In genomic region chr22:27961182-27961581, GRCh38 we compare ENCODE assay signal across 20 cellular contexts. TPM values are rescaled to one million over a fixed set of nuclear protein-coding genes. Genes with fewer than 3 reads are reported as not detected.
DNase-seq lines count a peak whose midpoint lies in the region; ATAC-seq, FAIRE-seq and TF ChIP-seq lines count a peak whose summit lies in the region.
"Had no signal": no experiment of that assay in that cellular context is flagged by ENCODE, and none has a peak within 500 bp of the region (broad histone marks: within the 10 kb centered on the region; RNA-seq: fewer than 3 reads in every experiment).

No MANE protein-coding gene starts in this region.

- peaks cover 5% of the 10 kb centered on the region for H3F3A ChIP-seq in smooth muscle cell (ENCODE audit: low read depth)

- no peak overlapping the region for H2BK12ac ChIP-seq in mesenchymal stem cell (ENCODE audit: low read length in 2 of 2)

- DNase-seq in HepG2 (ENCODE audit: low spot score) (no peak), SK-N-MC (ENCODE audit: low read depth, low spot score) (no peak), left lobe of liver (ENCODE audit: low spot score) (no peak), smooth muscle cell (lab: John Stamatoyannopoulos, UW; ENCODE audit: unreplicated experiment) (no peak), mesenchymal stem cell (no peak), NOMO-1 treated with dmso at 0.1 percent for 144 hours (lab: John Stamatoyannopoulos, UW; ENCODE audit: unreplicated experiment) (no peak)
- DNase-seq: C1 segment of cervical spinal cord; Calu3; CD4-positive, alpha-beta memory T cell; COR-L47; DMS153; DND-41; GM23248; H7; HCEC 1CT had no signal

- intact Hi-C loops in HepG2 (cut with micrococcal nuclease; ENCODE audit: unreplicated experiment), result no loop called here

- POLR2A ChIA-PET in HepG2 (lab: Yijun Ruan, JAX), result no interaction called here

- TF ChIP-seq RAD21 in liver (IDR thresholded peaks at IDR 0.05), result no peak
- TF ChIP-seq RAD21 in HepG2 (CRISPR knock-in tag; IDR thresholded peaks at IDR 0.05), result no peak

- no peaks in the 10 kb centered on the region for H3K36me3 ChIP-seq in liver (ENCODE audit: control insufficient read depth in 4 of 4, insufficient read depth in 3 of 4, low read depth in 1 of 4, low read length in 3 of 4)
- no peaks in the 10 kb centered on the region for H3K36me3 ChIP-seq in HepG2 (replicated peaks in 1 of 2; ENCODE audit: control insufficient read depth in 1 of 2, insufficient read depth in 2 of 2, low read length in 2 of 2)
- H3K36me3 ChIP-seq in SK-N-MC (ENCODE audit: insufficient read depth, low read length), result 0 out of 2 replicates have a peak, but pooled peaks cover 3% of the 10 kb centered on the region
- H3K36me3 ChIP-seq in smooth muscle cell (ENCODE audit: low read depth), result no peaks in the 10 kb centered on the region
- H3K36me3 ChIP-seq in mesenchymal stem cell (ENCODE audit: control insufficient read depth in 1 of 2, insufficient read depth in 2 of 2, low read depth in 1 of 2, low read length in 2 of 2), result no peaks in the 10 kb centered on the region

- no peaks in the 10 kb centered on the region for H3K79me2 ChIP-seq in HepG2 (ENCODE audit: insufficient read depth, low read length)
- no peaks in the 10 kb centered on the region for H3K79me2 ChIP-seq in smooth muscle cell (ENCODE audit: low read depth)

- H3K4me3 ChIP-seq in liver (ENCODE audit: low read depth in 1 of 3, low read length in 3 of 3) (no peak overlapping the region), HepG2 (replicated peaks in 1 of 3; ENCODE audit: insufficient read depth in 1 of 3, low read depth in 2 of 3, low read length in 3 of 3) (no peak overlapping the region), SK-N-MC (no peak overlapping the region), smooth muscle cell (no peak overlapping the region), mesenchymal stem cell (ENCODE audit: insufficient read depth in 1 of 2, low read depth in 1 of 2, low read length in 2 of 2) (no peak overlapping the region)
- H3K4me3 ChIP-seq: GM23248 had no signal

- no peak overlapping the region for H3K18ac ChIP-seq in mesenchymal stem cell (ENCODE audit: low read depth in 1 of 2, low read length in 2 of 2)

- H3K23ac ChIP-seq in mesenchymal stem cell (ENCODE audit: low read length in 2 of 2), result no peak overlapping the region

- WGBS in liver, result 27% methylated on average over 4 of the region's 4 CpGs
- WGBS in HepG2 (ENCODE audit: low lambda C conversion rate), result 82% methylated on average over 4 of the region's 4 CpGs
- 34% methylated on average over 4 of the region's 4 CpGs for WGBS in smooth muscle cell (ENCODE audit: low lambda C conversion rate)
- no CpG with 5 or more reads among the region's 4 CpGs for WGBS in mesenchymal stem cell

- H2BK15ac ChIP-seq in mesenchymal stem cell (ENCODE audit: low read depth, poor library complexity, severe bottlenecking), result no peak overlapping the region

- ATAC-seq in HepG2 (no peak), left lobe of liver (peak; percentile 17), HG02610 (IDR thresholded peaks at IDR 0.05; ENCODE audit: unreplicated experiment) (no peak)

- H4K8ac ChIP-seq in mesenchymal stem cell (ENCODE audit: low read length), result no peak overlapping the region

- TF ChIP-seq CTCF in liver (IDR thresholded peaks at IDR 0.05; ENCODE audit: low read depth, low read length, missing input control) (no peak), HepG2 (CRISPR knock-in tag; IDR thresholded peaks at IDR 0.05) (no peak), smooth muscle cell (IDR thresholded peaks at IDR 0.05; ENCODE audit: borderline replicate concordance, insufficient read depth, poor library complexity, severe bottlenecking) (no peak)

- TF ChIP-seq EP300 in HepG2 (IDR thresholded peaks at IDR 0.05; ENCODE audit: low read depth in 2 of 2, low read length in 2 of 2) (no peak), HepG2 (CRISPR knock-in tag; IDR thresholded peaks at IDR 0.05; ENCODE audit: borderline replicate concordance) (no peak)

- TF ChIP-seq POLR2A in HepG2 (IDR thresholded peaks at IDR 0.05; ENCODE audit: insufficient read depth in 1 of 2, low read depth in 2 of 2, low read length in 2 of 2), result no peak

- no peaks in the 10 kb centered on the region for H3K79me1 ChIP-seq in mesenchymal stem cell (replicated peaks; ENCODE audit: low read length, poor library complexity, severe bottlenecking)

- H3K4me1 ChIP-seq in liver (ENCODE audit: control insufficient read depth in 4 of 4, insufficient read depth in 4 of 4, low read length in 3 of 4), result peaks cover 4 to 48% (median 43%) of the 10 kb centered on the region in 4 donors
- H3K4me1 ChIP-seq in HepG2 (ENCODE audit: insufficient read depth, low read length), result peaks cover 26% of the 10 kb centered on the region
- peaks cover 14% of the 10 kb centered on the region for H3K4me1 ChIP-seq in smooth muscle cell (ENCODE audit: low read depth)
- H3K4me1 ChIP-seq in mesenchymal stem cell (ENCODE audit: control insufficient read depth, insufficient read depth, low read depth, low read length), result peaks cover 4% of the 10 kb centered on the region

- no peaks in the 10 kb centered on the region for H3K27me3 ChIP-seq in liver (ENCODE audit: control insufficient read depth in 4 of 4, insufficient read depth in 4 of 4, low read length in 3 of 4)
- no peaks in the 10 kb centered on the region for H3K27me3 ChIP-seq in HepG2 (ENCODE audit: control insufficient read depth in 1 of 2, insufficient read depth in 2 of 2, low read length in 2 of 2)
- no peaks in the 10 kb centered on the region for H3K27me3 ChIP-seq in smooth muscle cell (ENCODE audit: low read depth)
- no peaks in the 10 kb centered on the region for H3K27me3 ChIP-seq in mesenchymal stem cell (ENCODE audit: control insufficient read depth in 1 of 2, insufficient read depth in 1 of 2, low read length in 2 of 2)

- no peak overlapping the region for H2AK5ac ChIP-seq in mesenchymal stem cell (ENCODE audit: low read length, severe bottlenecking)

- no peak overlapping the region for H4K91ac ChIP-seq in mesenchymal stem cell (ENCODE audit: low read length)

- H3K4me2 ChIP-seq in HepG2 (ENCODE audit: low read depth, low read length) (no peak overlapping the region), smooth muscle cell (peak overlapping the region; percentile 71), mesenchymal stem cell (ENCODE audit: low read length, poor library complexity, severe bottlenecking) (no peak overlapping the region)

- no TSS peak for BruUV-seq in HepG2 (replicated peaks; lab: Mats Ljungman, UMichigan)

- CTCF ChIA-PET in HepG2 (lab: Yijun Ruan, JAX; ENCODE audit: low intra/inter-chr PET ratio, low total read pairs), result no interaction called here

- FAIRE-seq in HepG2 (lab: Jason Lieb, UNC), result no peak
- FAIRE-seq: G401.6, GM12892, H1 had no signal

- no peak overlapping the region for H2BK5ac ChIP-seq in mesenchymal stem cell (ENCODE audit: low read depth, low read length, poor library complexity, severe bottlenecking)

- H3K9ac ChIP-seq in liver (ENCODE audit: low read depth in 1 of 2, low read length in 2 of 2), result peak overlapping the region; percentile 35 to 85
- no peak overlapping the region for H3K9ac ChIP-seq in HepG2 (ENCODE audit: insufficient read depth, low read depth, low read length)
- H3K9ac ChIP-seq in SK-N-MC (ENCODE audit: insufficient read length), result no peak overlapping the region
- H3K9ac ChIP-seq in smooth muscle cell (ENCODE audit: low read depth), result no peak overlapping the region
- no peak overlapping the region for H3K9ac ChIP-seq in mesenchymal stem cell (ENCODE audit: low read length)
- H3K9ac ChIP-seq: GM23248 had no signal

- no peak overlapping the region for H3K14ac ChIP-seq in mesenchymal stem cell (ENCODE audit: low read length in 2 of 2)

- H3K27ac ChIP-seq in liver (ENCODE audit: low read depth in 1 of 2, low read length in 2 of 2), result peak overlapping the region; percentile 83 to 90
- no peak overlapping the region for H3K27ac ChIP-seq in HepG2 (ENCODE audit: extremely low read length, insufficient read depth, low read length)
- H3K27ac ChIP-seq in SK-N-MC, result peak overlapping the region; percentile 89; the same call in 1 of the 2 replicates
- no peak overlapping the region for H3K27ac ChIP-seq in smooth muscle cell (ENCODE audit: low read depth)
- no peak overlapping the region for H3K27ac ChIP-seq in mesenchymal stem cell (ENCODE audit: low read length, poor library complexity, severe bottlenecking)
- H3K27ac ChIP-seq: GM23248 had no signal

- in situ Hi-C loops in HepG2 (cut with HindIII; ENCODE audit: extremely low pct_ligation_motif_present, low pct_unique_long_range_greater_than_20kb), result no loop called here

- H2AFZ ChIP-seq in HepG2 (ENCODE audit: low read length) (no peak overlapping the region), smooth muscle cell (ENCODE audit: low read depth) (no peak overlapping the region), mesenchymal stem cell (ENCODE audit: low read depth, low read length) (no peak overlapping the region)

- H2BK120ac ChIP-seq in mesenchymal stem cell (ENCODE audit: low read depth, low read length), result no peak overlapping the region

- H3K9me3 ChIP-seq in liver (ENCODE audit: control insufficient read depth in 4 of 4, low read length in 3 of 4) (no peaks in the 10 kb centered on the region), HepG2 (ENCODE audit: low read length) (no peaks in the 10 kb centered on the region), SK-N-MC (ENCODE audit: low read depth, low read length) (peaks cover 4% of the 10 kb centered on the region; the same call in 1 of the 2 replicates), smooth muscle cell (replicated peaks; ENCODE audit: low read depth) (no peaks in the 10 kb centered on the region), mesenchymal stem cell (ENCODE audit: control insufficient read depth, low read length) (no peaks in the 10 kb centered on the region)

- H4K20me1 ChIP-seq in HepG2 (ENCODE audit: insufficient read depth, low read length) (no peaks in the 10 kb centered on the region), smooth muscle cell (ENCODE audit: low read depth) (no peaks in the 10 kb centered on the region)

- H3K4ac ChIP-seq in mesenchymal stem cell (ENCODE audit: low read depth in 1 of 2, low read length in 2 of 2), result no peak overlapping the region

RNA-seq across cellular contexts. Expression of gene PITPNB, which starts 42.1 kb away (rescaled TPM):
- total RNA-seq in liver (10 to 100 TPM; 18.4 to 42.8 TPM), HepG2 (2016; rRNA removed; fragmentation: Illumina TruSeq; extraction: Trizol) (17.0 and 40.7 TPM in 2 replicates), left lobe of liver (30.6 TPM), smooth muscle cell (25.0 and 37.8 TPM in 2 replicates)
- polyA plus RNA-seq in liver (10 to 100 TPM; 26.0 to 57.4 TPM), HepG2 (2011; rRNA removed) (28.1 and 30.1 TPM in 2 replicates), smooth muscle cell (47.0 and 55.2 TPM in 2 replicates)
- total RNA-seq in HepG2 (2016; cell fraction: cytosol; rRNA removed; fragmentation: Illumina TruSeq; extraction: Trizol; ENCODE audit: low read depth), result 23.7 and 24.5 TPM in 2 replicates
- total RNA-seq in HepG2 (2016; cell fraction: insoluble cytoplasmic fraction; rRNA removed; fragmentation: Illumina TruSeq; extraction: Trizol), result 17.3 and 36.3 TPM in 2 replicates
- total RNA-seq in HepG2 (2016; cell fraction: membrane; rRNA removed; fragmentation: Illumina TruSeq; extraction: Trizol), result 17.7 and 19.6 TPM in 2 replicates
- total RNA-seq in HepG2 (2016; cell fraction: nucleus; rRNA removed; fragmentation: Illumina TruSeq; extraction: Trizol), result 30.0 and 32.6 TPM in 2 replicates
- polyA plus RNA-seq in HepG2 (2011; cell fraction: cytosol; rRNA removed), result 12.4 and 18.9 TPM in 2 replicates
- 12.4 and 19.6 TPM in 2 replicates for polyA plus RNA-seq in HepG2 (2011; cell fraction: nucleus; rRNA removed)
- 34.7 and 41.5 TPM in 2 replicates for polyA plus RNA-seq in HepG2 (2012)
- polyA plus RNA-seq in HepG2 (2016; cell fraction: cytosol; fragmentation: Illumina TruSeq; extraction: Trizol; ENCODE audit: low read depth), result 4.7 and 4.8 TPM in 2 replicates
- 82.4 and 83.3 TPM in 2 replicates for polyA plus RNA-seq in HepG2 (2016; cell fraction: insoluble cytoplasmic fraction; fragmentation: Illumina TruSeq; extraction: Trizol; ENCODE audit: low read depth)
- polyA plus RNA-seq in HepG2 (2016; cell fraction: membrane; fragmentation: Illumina TruSeq; extraction: Trizol; ENCODE audit: low read depth), result 12.6 and 14.2 TPM in 2 replicates
- polyA plus RNA-seq in HepG2 (2016; cell fraction: nucleus; fragmentation: Illumina TruSeq; extraction: Trizol; ENCODE audit: insufficient read depth, low read depth), result 48.7 and 48.8 TPM in 2 replicates
- polyA minus RNA-seq in HepG2 (2011; rRNA and poly(A)+ RNA removed; ENCODE audit: low replicate concordance), result 19.2 and 28.5 TPM in 2 replicates
- polyA minus RNA-seq in HepG2 (2011; cell fraction: cytosol; rRNA and poly(A)+ RNA removed), result 16.3 and 22.9 TPM in 2 replicates
- polyA minus RNA-seq in HepG2 (2011; cell fraction: nucleus; rRNA and poly(A)+ RNA removed), result 58.1 and 64.4 TPM in 2 replicates
- 48.3 TPM for polyA plus RNA-seq in mesenchymal stem cell (2013, experiment 1 of 2)
- polyA plus RNA-seq in mesenchymal stem cell (2013, experiment 2 of 2), result 51.1 TPM

Comparison
In these comparisons a context has a peak if more than half of its experiments do, and no peak if none do; other contexts are left out.
1. H3K27ac ChIP-seq: peak in liver (2 of 2) and SK-N-MC (single experiment); none in HepG2 (single experiment), smooth muscle cell (single experiment) and mesenchymal stem cell (single experiment).
2. H3K9ac ChIP-seq: peak in liver (2 of 2); none in HepG2 (single experiment), SK-N-MC (single experiment), smooth muscle cell (single experiment) and mesenchymal stem cell (single experiment).